ENCODE assay signal across 9 cellular contexts in the genomic region with DNA sequence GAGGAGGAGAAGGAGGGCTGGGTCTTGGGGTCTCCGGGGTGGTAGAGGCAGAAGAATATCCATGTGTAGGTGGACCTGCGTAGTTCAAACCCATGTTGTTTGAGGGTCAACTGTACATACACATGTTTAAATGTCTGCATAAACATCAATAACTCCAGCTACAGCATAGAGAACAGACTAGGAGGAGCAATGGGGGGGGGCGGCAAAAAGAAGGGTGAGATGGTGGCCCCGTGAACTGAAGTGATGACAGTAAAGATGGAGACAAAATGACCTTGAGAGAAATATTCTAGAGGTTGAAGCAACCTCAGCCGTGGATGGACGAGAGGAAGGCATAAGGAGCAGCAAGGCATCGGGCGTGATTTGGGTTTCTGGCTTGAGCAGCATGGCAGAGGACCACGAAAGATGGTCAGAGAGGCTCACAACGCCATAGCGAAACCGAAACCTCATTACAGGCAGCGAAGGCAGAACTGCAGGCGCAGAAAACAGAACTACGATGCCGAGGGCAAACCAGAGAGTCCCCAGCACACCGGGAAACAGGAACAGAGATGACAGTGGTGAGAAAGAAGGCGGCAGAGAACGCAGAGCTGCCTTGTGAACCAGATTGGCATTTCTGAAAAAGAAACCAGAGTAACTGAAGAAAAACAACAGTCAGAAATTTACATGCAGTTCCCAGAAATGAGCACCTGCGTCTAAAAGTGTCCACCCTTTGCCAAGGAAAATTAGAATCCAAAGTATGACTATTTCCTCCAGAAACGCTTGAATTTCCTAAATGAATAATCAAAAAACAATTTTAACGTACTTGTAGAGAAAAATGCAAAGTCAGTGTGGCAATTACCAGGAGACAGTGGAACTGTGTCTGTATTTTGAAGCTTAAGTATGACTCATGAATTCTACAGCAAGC. TPM values are rescaled to one million over a fixed set of nuclear protein-coding genes. Genes with fewer than 3 reads are reported as not detected.
A peak's percentile ranks its signal among the peaks of the same experiment; 100 is the strongest.
DNase-seq lines count a peak whose midpoint lies in the region; ATAC-seq and TF ChIP-seq lines count a peak whose summit lies in the region.
"Had no signal": no experiment of that assay in that cellular context is flagged by ENCODE, and none has a peak within 500 bp of the region (broad histone marks: within the 10 kb centered on the region; RNA-seq: fewer than 3 reads in every experiment).

No MANE protein-coding gene starts in this region.

- H3K4me1 ChIP-seq in thoracic aorta (ENCODE audit: control insufficient read depth in 1 of 2, low read depth in 2 of 2), result peaks cover 5 to 6% of the 10 kb centered on the region in 2 donors

- DNase-seq in GM12864 (ENCODE audit: low read depth), result peak; percentile 99
- DNase-seq in HFF-Myc (ENCODE audit: extremely low read depth, low read depth), result peak; percentile 35
- DNase-seq in NB4 (ENCODE audit: low read depth), result peak; percentile 92
- peak; percentile 60 to 61 for DNase-seq in activated CD4-positive, alpha-beta T cell treated with anti-CD3 and anti-CD28 coated beads for 24 hours (ENCODE audit: low read depth in 2 of 2)
- DNase-seq in dedifferentiated amniotic fluid mesenchymal stem cell (ENCODE audit: extremely low spot score), result peak; percentile 80
- peak; percentile 56 for DNase-seq in myocyte (ENCODE audit: low read depth)
- no peak for DNase-seq in thoracic aorta (ENCODE audit: low spot score)
- DNase-seq in middle frontal gyrus (ENCODE audit: extremely low spot score, low spot score), result no peak

- peak overlapping the region; percentile 48 for H3K4me3 ChIP-seq in GM12864 (ENCODE audit: low read depth, low read length)
- no peak overlapping the region for H3K4me3 ChIP-seq in HFF-Myc (replicated peaks; ENCODE audit: low read depth, low read length)
- H3K4me3 ChIP-seq in NB4 (ENCODE audit: low read depth, low read length), result peak overlapping the region; percentile 75
- H3K4me3 ChIP-seq in thoracic aorta, result peak overlapping the region; percentile 58

- no peaks in the 10 kb centered on the region for H3K27me3 ChIP-seq in thoracic aorta (replicated peaks; ENCODE audit: insufficient read depth)

- ATAC-seq in thoracic aorta (ENCODE audit: insufficient number of reproducible peaks, low FRiP score, low read depth), result peak; percentile 49

- H3K27ac ChIP-seq in thoracic aorta, result peak overlapping the region; percentile 52 to 56

- H3K36me3 ChIP-seq in thoracic aorta, result no peaks in the 10 kb centered on the region

- H3K9me3 ChIP-seq in thoracic aorta, result no peaks in the 10 kb centered on the region

- TF ChIP-seq CTCF in GM12864 (IDR thresholded peaks at IDR 0.05; ENCODE audit: low read depth, low read length, missing control alignments), result no peak
- TF ChIP-seq CTCF in HFF-Myc (IDR thresholded peaks at IDR 0.05; ENCODE audit: low read depth, low read length, missing control alignments), result no peak
- TF ChIP-seq CTCF in NB4 (IDR thresholded peaks at IDR 0.05; ENCODE audit: low read depth, low read length), result no peak
- no peak for TF ChIP-seq CTCF in thoracic aorta (IDR thresholded peaks at IDR 0.05)

- TF ChIP-seq POLR2A in NB4 (IDR thresholded peaks at IDR 0.05; ENCODE audit: extremely low read depth, insufficient read length), result no peak

RNA-seq across cellular contexts. Expression of a gene that starts 50.2 kb away (rescaled TPM):
- total RNA-seq in myocyte (not detected in 2 replicates), thoracic aorta (1 to 10 TPM in 1 of 2 donors, under 1 TPM in 1; 0.27 to 2.0 TPM)
- not detected for polyA plus RNA-seq in myocyte (2012)
- polyA plus RNA-seq: neural cell had no signal

Comparison
In these comparisons a context has a peak if more than half of its experiments do, and no peak if none do; other contexts are left out.
1. DNase-seq: peak in GM12864 (single experiment), HFF-Myc (single experiment), NB4 (single experiment), activated CD4-positive, alpha-beta T cell treated with anti-CD3 and anti-CD28 coated beads for 24 hours (2 of 2), dedifferentiated amniotic fluid mesenchymal stem cell (single experiment) and myocyte (single experiment); none in thoracic aorta (single experiment) and middle frontal gyrus (single experiment).